ENCODE assay signal across 1 cellular context in genomic region chr6:3428247-3428646, GRCh38.
TF ChIP-seq lines count a peak whose summit lies in the region.

No MANE protein-coding gene starts in this region.

TF ChIP-seq in GM23338, 12 proteins besides CTCF, POLR2A, EP300 and RAD21 (continued from another document):
- TF ChIP-seq, protein P1, sequence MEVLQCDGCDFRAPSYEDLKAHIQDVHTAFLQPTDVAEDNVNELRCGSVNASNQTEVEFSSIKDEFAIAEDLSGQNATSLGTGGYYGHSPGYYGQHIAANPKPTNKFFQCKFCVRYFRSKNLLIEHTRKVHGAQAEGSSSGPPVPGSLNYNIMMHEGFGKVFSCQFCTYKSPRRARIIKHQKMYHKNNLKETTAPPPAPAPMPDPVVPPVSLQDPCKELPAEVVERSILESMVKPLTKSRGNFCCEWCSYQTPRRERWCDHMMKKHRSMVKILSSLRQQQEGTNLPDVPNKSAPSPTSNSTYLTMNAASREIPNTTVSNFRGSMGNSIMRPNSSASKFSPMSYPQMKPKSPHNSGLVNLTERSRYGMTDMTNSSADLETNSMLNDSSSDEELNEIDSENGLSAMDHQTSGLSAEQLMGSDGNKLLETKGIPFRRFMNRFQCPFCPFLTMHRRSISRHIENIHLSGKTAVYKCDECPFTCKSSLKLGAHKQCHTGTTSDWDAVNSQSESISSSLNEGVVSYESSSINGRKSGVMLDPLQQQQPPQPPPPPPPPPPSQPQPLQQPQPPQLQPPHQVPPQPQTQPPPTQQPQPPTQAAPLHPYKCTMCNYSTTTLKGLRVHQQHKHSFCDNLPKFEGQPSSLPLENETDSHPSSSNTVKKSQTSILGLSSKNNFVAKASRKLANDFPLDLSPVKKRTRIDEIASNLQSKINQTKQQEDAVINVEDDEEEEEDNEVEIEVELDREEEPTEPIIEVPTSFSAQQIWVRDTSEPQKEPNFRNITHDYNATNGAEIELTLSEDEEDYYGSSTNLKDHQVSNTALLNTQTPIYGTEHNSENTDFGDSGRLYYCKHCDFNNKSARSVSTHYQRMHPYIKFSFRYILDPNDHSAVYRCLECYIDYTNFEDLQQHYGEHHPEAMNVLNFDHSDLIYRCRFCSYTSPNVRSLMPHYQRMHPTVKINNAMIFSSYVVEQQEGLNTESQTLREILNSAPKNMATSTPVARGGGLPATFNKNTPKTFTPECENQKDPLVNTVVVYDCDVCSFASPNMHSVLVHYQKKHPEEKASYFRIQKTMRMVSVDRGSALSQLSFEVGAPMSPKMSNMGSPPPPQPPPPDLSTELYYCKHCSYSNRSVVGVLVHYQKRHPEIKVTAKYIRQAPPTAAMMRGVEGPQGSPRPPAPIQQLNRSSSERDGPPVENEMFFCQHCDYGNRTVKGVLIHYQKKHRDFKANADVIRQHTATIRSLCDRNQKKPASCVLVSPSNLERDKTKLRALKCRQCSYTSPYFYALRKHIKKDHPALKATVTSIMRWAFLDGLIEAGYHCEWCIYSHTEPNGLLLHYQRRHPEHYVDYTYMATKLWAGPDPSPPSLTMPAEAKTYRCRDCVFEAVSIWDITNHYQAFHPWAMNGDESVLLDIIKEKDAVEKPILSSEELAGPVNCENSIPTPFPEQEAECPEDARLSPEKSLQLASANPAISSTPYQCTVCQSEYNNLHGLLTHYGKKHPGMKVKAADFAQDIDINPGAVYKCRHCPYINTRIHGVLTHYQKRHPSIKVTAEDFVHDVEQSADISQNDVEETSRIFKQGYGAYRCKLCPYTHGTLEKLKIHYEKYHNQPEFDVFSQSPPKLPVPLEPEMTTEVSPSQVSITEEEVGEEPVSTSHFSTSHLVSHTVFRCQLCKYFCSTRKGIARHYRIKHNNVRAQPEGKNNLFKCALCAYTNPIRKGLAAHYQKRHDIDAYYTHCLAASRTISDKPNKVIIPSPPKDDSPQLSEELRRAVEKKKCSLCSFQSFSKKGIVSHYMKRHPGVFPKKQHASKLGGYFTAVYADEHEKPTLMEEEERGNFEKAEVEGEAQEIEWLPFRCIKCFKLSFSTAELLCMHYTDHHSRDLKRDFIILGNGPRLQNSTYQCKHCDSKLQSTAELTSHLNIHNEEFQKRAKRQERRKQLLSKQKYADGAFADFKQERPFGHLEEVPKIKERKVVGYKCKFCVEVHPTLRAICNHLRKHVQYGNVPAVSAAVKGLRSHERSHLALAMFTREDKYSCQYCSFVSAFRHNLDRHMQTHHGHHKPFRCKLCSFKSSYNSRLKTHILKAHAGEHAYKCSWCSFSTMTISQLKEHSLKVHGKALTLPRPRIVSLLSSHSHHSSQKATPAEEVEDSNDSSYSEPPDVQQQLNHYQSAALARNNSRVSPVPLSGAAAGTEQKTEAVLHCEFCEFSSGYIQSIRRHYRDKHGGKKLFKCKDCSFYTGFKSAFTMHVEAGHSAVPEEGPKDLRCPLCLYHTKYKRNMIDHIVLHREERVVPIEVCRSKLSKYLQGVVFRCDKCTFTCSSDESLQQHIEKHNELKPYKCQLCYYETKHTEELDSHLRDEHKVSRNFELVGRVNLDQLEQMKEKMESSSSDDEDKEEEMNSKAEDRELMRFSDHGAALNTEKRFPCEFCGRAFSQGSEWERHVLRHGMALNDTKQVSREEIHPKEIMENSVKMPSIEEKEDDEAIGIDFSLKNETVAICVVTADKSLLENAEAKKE (CRISPR knock-in tag; IDR thresholded peaks at IDR 0.05): no peak
- TF ChIP-seq CREB1 (CRISPR knock-in tag; IDR thresholded peaks at IDR 0.05; ENCODE audit: low read depth) (no peak), NANOG (IDR thresholded peaks at IDR 0.05; ENCODE audit: borderline replicate concordance) (no peak), POLR2AphosphoS5 (IDR thresholded peaks at IDR 0.05; ENCODE audit: low read depth) (no peak), STAT1 (IDR thresholded peaks at IDR 0.05; ENCODE audit: unreplicated experiment) (no peak), EZH2 (IDR thresholded peaks at IDR 0.05; ENCODE audit: low read depth, unreplicated experiment) (no peak)
